In genomic region chr18:21736926-21737325, GRCh38 we compare ENCODE assay signal across 4 cellular contexts. TPM values are rescaled to one million over a fixed set of nuclear protein-coding genes. Genes with fewer than 3 reads are reported as not detected.
A peak's percentile ranks its signal among the peaks of the same experiment; 100 is the strongest.
DNase-seq lines count a peak whose midpoint lies in the region; ATAC-seq, FAIRE-seq and TF ChIP-seq lines count a peak whose summit lies in the region.
"Not testable (repeated sequence)": the region's sequence is repeated elsewhere in the genome, so short reads cannot be mapped to it uniquely, and the experiment has no call there.

No MANE protein-coding gene starts in this region.

- ATAC-seq in CD4-positive, CD25-positive, alpha-beta regulatory T cell (ENCODE audit: low read depth in 2 of 2); CD4-positive, alpha-beta T cell (ENCODE audit: poor library complexity); K562: not testable (repeated sequence)

- H3K9me1 ChIP-seq in K562 (ENCODE audit: control insufficient read depth, insufficient read depth, low read length): not testable (repeated sequence)

- H3K4me3 Mint-ChIP-seq in CD4-positive, CD25-positive, alpha-beta regulatory T cell: peak overlapping the region in 1 of 4 donors; percentile 25
- not testable (repeated sequence) for H3K4me3 Mint-ChIP-seq in CD4-positive, alpha-beta T cell; CD4-positive, alpha-beta memory T cell

- intact Hi-C loops in CD4-positive, alpha-beta T cell (cut with DNase I, micrococcal nuclease); CD4-positive, alpha-beta memory T cell (cut with micrococcal nuclease); K562 (cut with micrococcal nuclease): not testable (repeated sequence)

- not testable (repeated sequence) for H3K27me3 Mint-ChIP-seq in CD4-positive, CD25-positive, alpha-beta regulatory T cell; CD4-positive, alpha-beta T cell; CD4-positive, alpha-beta memory T cell

- not testable (repeated sequence) for H3K36me3 Mint-ChIP-seq in CD4-positive, CD25-positive, alpha-beta regulatory T cell; CD4-positive, alpha-beta T cell (ENCODE audit: low read depth); CD4-positive, alpha-beta memory T cell

- DNase-seq in CD4-positive, CD25-positive, alpha-beta regulatory T cell; CD4-positive, alpha-beta T cell; CD4-positive, alpha-beta memory T cell; K562 (ENCODE audit: extremely low read depth in 1 of 4, low spot score in 3 of 4): not testable (repeated sequence)

- H3K4me1 Mint-ChIP-seq in CD4-positive, CD25-positive, alpha-beta regulatory T cell: peaks cover 3 to 33% (median 16%) of the 10 kb centered on the region in 4 donors
- H3K4me1 Mint-ChIP-seq in CD4-positive, alpha-beta T cell (ENCODE audit: low read depth): peaks cover 12% of the 10 kb centered on the region
- H3K4me1 Mint-ChIP-seq in CD4-positive, alpha-beta memory T cell: peaks cover 7 to 42% (median 25%) of the 10 kb centered on the region in 4 donors

- H3K27ac Mint-ChIP-seq in CD4-positive, CD25-positive, alpha-beta regulatory T cell: peak overlapping the region in 2 of 3 donors; percentile 69 to 88
- peak overlapping the region; percentile 85 for H3K27ac Mint-ChIP-seq in CD4-positive, alpha-beta T cell
- H3K27ac Mint-ChIP-seq in CD4-positive, alpha-beta memory T cell: peak overlapping the region in 4 of 7 donors; percentile 32 to 91 (median 77)

- not testable (repeated sequence) for H3K9me3 ChIP-seq in CD4-positive, CD25-positive, alpha-beta regulatory T cell (ENCODE audit: control insufficient read depth in 2 of 2, low read length in 2 of 2); CD4-positive, alpha-beta T cell (ENCODE audit: control insufficient read depth, low read length); CD4-positive, alpha-beta memory T cell (ENCODE audit: control insufficient read depth in 1 of 2, low read length in 2 of 2); K562 (replicated peaks; ENCODE audit: control insufficient read depth, insufficient read depth, low read depth, low read length)

- not testable (repeated sequence) for H3K4me3 ChIP-seq in CD4-positive, CD25-positive, alpha-beta regulatory T cell (ENCODE audit: low read depth, low read length); CD4-positive, alpha-beta memory T cell (ENCODE audit: low read length in 2 of 2); K562

- H3K4me1 ChIP-seq in CD4-positive, CD25-positive, alpha-beta regulatory T cell (ENCODE audit: control insufficient read depth, insufficient read depth, low read length, poor library complexity, severe bottlenecking): peaks cover 13% of the 10 kb centered on the region
- H3K4me1 ChIP-seq in CD4-positive, alpha-beta memory T cell (ENCODE audit: insufficient read depth, low read length): peaks cover 23% of the 10 kb centered on the region
- peaks cover 17 to 20% of the 10 kb centered on the region in 2 experiments; a peak in 4 of 5 replicates for H3K4me1 ChIP-seq in K562 (replicated peaks in 1 of 2; ENCODE audit: control insufficient read depth in 2 of 2, insufficient read depth in 2 of 2, low read length in 2 of 2)

- not testable (repeated sequence) for TF ChIP-seq RAD21 in K562 (CRISPR knock-in tag; conservative IDR thresholded peaks at IDR 0.05 in 1 of 2, IDR thresholded peaks at IDR 0.05 in 1 of 2)

- peaks cover 12% of the 10 kb centered on the region for H3K79me2 ChIP-seq in K562 (ENCODE audit: control insufficient read depth, insufficient read depth, low read length)

- CTCF ChIA-PET in CD4-positive, alpha-beta T cell (lab: Charles Lee): interaction anchor here (1.5 to 4.0 kb wide), 2 partner anchors 32 to 136 kb away, joined by 3 to 20 read pairs; partner anchors contain the start of gene ABHD3
- CTCF ChIA-PET in CD4-positive, alpha-beta memory T cell (lab: Charles Lee; ENCODE audit: partially characterized antibody): interaction anchor here (1.8 kb wide), 1 partner anchor 32 kb away, joined by 6 read pairs; the partner anchor contains the start of gene ABHD3
- CTCF ChIA-PET in K562 (lab: Yijun Ruan, JAX; ENCODE audit: low intra/inter-chr PET ratio): not testable (repeated sequence)

- in situ Hi-C loops in K562 (cut with MboI): not testable (repeated sequence)

- TF ChIP-seq POLR2A in K562 (conservative IDR thresholded peaks at IDR 0.05): not testable (repeated sequence)

- not testable (repeated sequence) for H3K27ac ChIP-seq in CD4-positive, CD25-positive, alpha-beta regulatory T cell (ENCODE audit: insufficient read depth, low read length, poor library complexity, severe bottlenecking); CD4-positive, alpha-beta T cell (ENCODE audit: low read depth, low read length); CD4-positive, alpha-beta memory T cell (ENCODE audit: low read depth, low read length); K562 (ENCODE audit: extremely low read depth, low read depth, low read length)

- POLR2A ChIA-PET in CD4-positive, alpha-beta T cell (lab: Charles Lee): interaction anchor here (0.7 to 1.8 kb wide), 3 partner anchors 32 to 136 kb away, joined by 3 to 5 read pairs (median 4); partner anchors contain the start of genes ABHD3 and ESCO1
- POLR2A ChIA-PET in CD4-positive, alpha-beta memory T cell (lab: Charles Lee; ENCODE audit: partially characterized antibody): interaction anchor here (2.5 kb wide), 1 partner anchor 33 kb away, joined by 25 read pairs; the partner anchor contains the start of gene ABHD3
- POLR2A ChIA-PET in K562 (lab: Yijun Ruan, JAX): not testable (repeated sequence)

- BruUV-seq in K562 (replicated peaks; lab: Mats Ljungman, UMichigan): not testable (repeated sequence)

- H3K36me3 ChIP-seq in CD4-positive, CD25-positive, alpha-beta regulatory T cell (ENCODE audit: control insufficient read depth, insufficient read depth, low read length); CD4-positive, alpha-beta memory T cell (ENCODE audit: insufficient read depth, low read length); K562 (ENCODE audit: control insufficient read depth, insufficient read depth, low read length): not testable (repeated sequence)

- H3K4me2 ChIP-seq in K562 (ENCODE audit: insufficient read depth, low read length): not testable (repeated sequence)

- H2AFZ ChIP-seq in K562 (ENCODE audit: low read depth, low read length): not testable (repeated sequence)

- TF ChIP-seq CTCF in CD4-positive, alpha-beta T cell (IDR thresholded peaks at IDR 0.05); K562 (IDR thresholded peaks at IDR 0.05 in 2 of 3, conservative IDR thresholded peaks at IDR 0.05 in 1 of 3; ENCODE audit: insufficient read depth in 2 of 3, low read depth in 1 of 3, low read length in 3 of 3): not testable (repeated sequence)

- FAIRE-seq in K562 (lab: Jason Lieb, UNC): not testable (repeated sequence)

- H4K20me1 ChIP-seq in K562 (replicated peaks; ENCODE audit: control insufficient read depth, insufficient read depth, low read length): not testable (repeated sequence)

- WGBS in K562 (ENCODE audit: insufficient coverage, low coverage, missing lambda C conversion rate): 89% methylated on average over 4 of the region's 4 CpGs

- not testable (repeated sequence) for TF ChIP-seq EP300 in K562 (IDR thresholded peaks at IDR 0.05; ENCODE audit: low read length)

- H3K27me3 ChIP-seq in CD4-positive, CD25-positive, alpha-beta regulatory T cell (ENCODE audit: control insufficient read depth, insufficient read depth, low read length); CD4-positive, alpha-beta T cell (ENCODE audit: control insufficient read depth, insufficient read depth, low read length); CD4-positive, alpha-beta memory T cell (ENCODE audit: insufficient read depth, low read length); K562 (ENCODE audit: control insufficient read depth in 2 of 2, insufficient read depth in 2 of 2, low read length in 2 of 2): not testable (repeated sequence)

- H3K9me3 Mint-ChIP-seq in CD4-positive, CD25-positive, alpha-beta regulatory T cell: peaks cover 0 to 12% (median 2%) of the 10 kb centered on the region in 7 donors
- not testable (repeated sequence) for H3K9me3 Mint-ChIP-seq in CD4-positive, alpha-beta T cell
- peaks cover 0 to 11% (median 2%) of the 10 kb centered on the region in 8 donors for H3K9me3 Mint-ChIP-seq in CD4-positive, alpha-beta memory T cell

- not testable (repeated sequence) for H3K9ac ChIP-seq in K562 (ENCODE audit: insufficient read depth in 1 of 2, low read depth in 2 of 2, low read length in 2 of 2)

RNA-seq across cellular contexts. Expression of gene MIB1, which starts 3.7 kb away (rescaled TPM):
- 37.7 TPM for total RNA-seq in CD4-positive, CD25-positive, alpha-beta regulatory T cell
- polyA plus RNA-seq in CD4-positive, CD25-positive, alpha-beta regulatory T cell: 1 to 10 TPM; 7.3 to 9.9 (median 7.7) TPM
- 10 to 100 TPM; 13.6 to 15.3 TPM for total RNA-seq in CD4-positive, alpha-beta T cell
- total RNA-seq in CD4-positive, alpha-beta memory T cell: 10 to 100 TPM; 37.6 to 39.0 TPM
- 1 to 10 TPM; 6.7 to 7.5 TPM for polyA plus RNA-seq in CD4-positive, alpha-beta memory T cell
- total RNA-seq in K562 (2011; cell fraction: chromatin; rRNA removed; ENCODE audit: low replicate concordance): 30.5 and 81.2 TPM in 2 replicates
- total RNA-seq in K562 (2011; cell fraction: nucleolus; rRNA removed): 12.3 and 17.6 TPM in 2 replicates
- total RNA-seq in K562 (2011; cell fraction: nucleoplasm; rRNA removed): 29.3 and 33.4 TPM in 2 replicates
- 21.3 and 23.2 TPM in 2 replicates for total RNA-seq in K562 (2014; rRNA removed)
- total RNA-seq in K562 (2014; rRNA removed; fragmentation: Illumina TruSeq; extraction: Trizol): 43.8 and 51.7 TPM in 2 replicates
- total RNA-seq in K562 (2015; rRNA removed; fragmentation: Illumina TruSeq; extraction: Trizol): 32.8 and 34.8 TPM in 2 replicates
- 37.1 and 42.8 TPM in 2 replicates for total RNA-seq in K562 (2021)
- polyA plus RNA-seq in K562 (2011; rRNA removed): 25.7 and 35.1 TPM in 2 replicates
- 5.4 and 13.4 TPM in 2 replicates for polyA plus RNA-seq in K562 (2011; cell fraction: cytosol; rRNA removed)
- polyA plus RNA-seq in K562 (2011; cell fraction: nucleus; rRNA removed): 19.0 and 25.8 TPM in 2 replicates
- 19.3 and 21.7 TPM in 2 replicates for polyA plus RNA-seq in K562 (2012)
- 19.5 and 21.3 TPM in 2 replicates for polyA plus RNA-seq in K562 (2014; fragmentation: Illumina TruSeq; extraction: Trizol)
- polyA plus RNA-seq in K562 (2014; fragmentation: Nextera tagmentation; extraction: Ambion mirVana): 1 to 10 TPM; 7.2 to 7.6 TPM
- 9.7 and 10.3 TPM in 2 replicates for polyA plus RNA-seq in K562 (2014; rRNA removed)
- 264 and 284 TPM in 2 replicates for polyA minus RNA-seq in K562 (2011; rRNA and poly(A)+ RNA removed)
- 62.5 and 81.2 TPM in 2 replicates for polyA minus RNA-seq in K562 (2011; cell fraction: cytosol; rRNA and poly(A)+ RNA removed)
- polyA minus RNA-seq in K562 (2011; cell fraction: nucleus; rRNA and poly(A)+ RNA removed): 16.8 and 43.3 TPM in 2 replicates

RNA-seq across cellular contexts. Expression of gene ABHD3, which starts 32.4 kb away (rescaled TPM):
- total RNA-seq in CD4-positive, CD25-positive, alpha-beta regulatory T cell: 57.1 TPM
- 10 to 100 TPM; 37.7 to 48.7 (median 44.7) TPM for polyA plus RNA-seq in CD4-positive, CD25-positive, alpha-beta regulatory T cell
- 10 to 100 TPM; 24.1 to 25.4 TPM for total RNA-seq in CD4-positive, alpha-beta T cell
- total RNA-seq in CD4-positive, alpha-beta memory T cell: 10 to 100 TPM; 63.0 to 65.6 TPM
- polyA plus RNA-seq in CD4-positive, alpha-beta memory T cell: 10 to 100 TPM; 35.0 to 43.9 TPM
- total RNA-seq in K562 (2011; cell fraction: chromatin; rRNA removed; ENCODE audit: low replicate concordance): 70.5 and 110 TPM in 2 replicates
- 48.2 and 53.4 TPM in 2 replicates for total RNA-seq in K562 (2011; cell fraction: nucleolus; rRNA removed)
- 85.0 and 108 TPM in 2 replicates for total RNA-seq in K562 (2011; cell fraction: nucleoplasm; rRNA removed)
- total RNA-seq in K562 (2014; rRNA removed) (14.8 and 17.7 TPM in 2 replicates), K562 (2014; rRNA removed; fragmentation: Illumina TruSeq; extraction: Trizol) (25.2 and 27.9 TPM in 2 replicates), K562 (2015; rRNA removed; fragmentation: Illumina TruSeq; extraction: Trizol) (23.1 and 24.6 TPM in 2 replicates), K562 (2021) (19.4 and 20.7 TPM in 2 replicates)
- polyA plus RNA-seq in K562 (2011; rRNA removed) (35.2 and 38.8 TPM in 2 replicates), K562 (2014; fragmentation: Illumina TruSeq; extraction: Trizol) (14.4 and 18.1 TPM in 2 replicates), K562 (2014; fragmentation: Nextera tagmentation; extraction: Ambion mirVana) (1 to 10 TPM; 6.3 to 8.1 TPM), K562 (2014; rRNA removed) (28.0 and 31.4 TPM in 2 replicates)
- polyA plus RNA-seq in K562 (2011; cell fraction: cytosol; rRNA removed): 9.2 and 15.7 TPM in 2 replicates
- polyA plus RNA-seq in K562 (2011; cell fraction: nucleus; rRNA removed): 71.2 and 105 TPM in 2 replicates
- 19.2 and 35.7 TPM in 2 replicates for polyA plus RNA-seq in K562 (2012)
- 20.7 and 23.9 TPM in 2 replicates for polyA minus RNA-seq in K562 (2011; rRNA and poly(A)+ RNA removed)
- polyA minus RNA-seq in K562 (2011; cell fraction: cytosol; rRNA and poly(A)+ RNA removed): 6.7 and 13.5 TPM in 2 replicates
- 36.8 and 48.9 TPM in 2 replicates for polyA minus RNA-seq in K562 (2011; cell fraction: nucleus; rRNA and poly(A)+ RNA removed)
